ENCODE assay signal across 8 cellular contexts in genomic region chr13:39655569-39656324, GRCh38.
DNase-seq lines count a peak whose midpoint lies in the region; ATAC-seq and TF ChIP-seq lines count a peak whose summit lies in the region.

TSS of gene COG6 (plus strand) at chr13:39655662. CDS start at chr13:39655727, 65 bp downstream.

- DNase-seq in C1 segment of cervical spinal cord (lab: John Stamatoyannopoulos, UW): peak; percentile 29 to 95 (median 89)
- peak; percentile 77 for DNase-seq in GM19238 (ENCODE audit: insufficient read length, low spot score)
- peak; percentile 75 to 86 for DNase-seq in NCI-H524 (lab: John Stamatoyannopoulos, UW)
- DNase-seq in activated CD4-positive, alpha-beta T cell treated with anti-CD3 and anti-CD28 coated beads for 48 hours: peak; percentile 95
- peak; percentile 91 for DNase-seq in coronary artery (ENCODE audit: low spot score)
- DNase-seq in left kidney (ENCODE audit: low read depth, low spot score): peak; percentile 97
- DNase-seq in stimulated activated CD4-positive, alpha-beta T cell treated with anti-CD3 and anti-CD28 coated beads, Interleukin-1b, Interleukin-23, amount 100 ng/mL, for 48 hours: peak; percentile 92

- H3K4me3 ChIP-seq in coronary artery: peak within 1 kb of the TSS; percentile 85

- peak; percentile 95 for ATAC-seq in HG03439 (IDR thresholded peaks at IDR 0.05; ENCODE audit: unreplicated experiment)

- TF ChIP-seq CTCF in coronary artery (IDR thresholded peaks at IDR 0.05): no peak

- H3K27ac ChIP-seq in coronary artery: peak within 1 kb of the TSS; percentile 72 to 83

Comparison
In these comparisons a context has a peak if more than half of its experiments do, and no peak if none do; other contexts are left out.
1. Peak in every context shown above with its lines: DNase-seq, ATAC-seq, H3K4me3 ChIP-seq and H3K27ac ChIP-seq.